9 cellular contexts compared by ENCODE assay signal in genomic region chr18:61502472-61502871, GRCh38.
A peak's percentile ranks its signal among the peaks of the same experiment; 100 is the strongest.
DNase-seq lines count a peak whose midpoint lies in the region; ATAC-seq and TF ChIP-seq lines count a peak whose summit lies in the region.
"Had no signal": no experiment of that assay in that cellular context is flagged by ENCODE, and none has a peak within 500 bp of the region (broad histone marks: within the 10 kb centered on the region; RNA-seq: fewer than 3 reads in every experiment).

No MANE protein-coding gene starts in this region.

- no peaks in the 10 kb centered on the region for H3K4me1 ChIP-seq in spleen

- DNase-seq in DMS153 treated with DMSO at 0.1 percent for 48 hours (lab: John Stamatoyannopoulos, UW; ENCODE audit: unreplicated experiment) (peak; percentile 68), DMS153 (lab: John Stamatoyannopoulos, UW) (no peak), NCI-H2227 (lab: John Stamatoyannopoulos, UW; ENCODE audit: unreplicated experiment) (peak; percentile 75), astrocyte of the spinal cord (ENCODE audit: low read depth, low spot score) (peak; percentile 65), iPS DF 4.7 (ENCODE audit: extremely low read depth, low spot score) (peak; percentile 22), spleen (no peak), activated gamma-delta T cell treated with Interleukin-2 at 50 U/mL for 16 hours (no peak)
- DNase-seq: activated naive CD8-positive, alpha-beta T cell treated with anti-CD3 and anti-CD28 coated beads, Interleukin-2, amount 10 ng/mL, durations not matched to agents 7 days and 5 days had no signal

- H3K27me3 ChIP-seq in spleen (replicated peaks in 1 of 7), result peaks cover 0 to 30% (median 0%) of the 10 kb centered on the region in 7 donors

- H3K4me3 ChIP-seq in astrocyte of the spinal cord (ENCODE audit: low read depth, low read length) (no peak overlapping the region), spleen (no peak overlapping the region)

- 0 to 11% (median 0%) methylated on average over 1 of the region's 1 CpG for WGBS in spleen, 5 donors

- TF ChIP-seq POLR2A in spleen (IDR thresholded peaks at IDR 0.05), result no peak

- peak; percentile 72 for TF ChIP-seq CTCF in astrocyte of the spinal cord (IDR thresholded peaks at IDR 0.05; ENCODE audit: low read depth, low read length)
- peak in 10 of 11 experiments; percentile 28 to 76 (median 60) for TF ChIP-seq CTCF in spleen (IDR thresholded peaks at IDR 0.05 in 8 of 11, conservative IDR thresholded peaks at IDR 0.05 in 3 of 11)

- in situ Hi-C loops in astrocyte of the spinal cord (cut with HindIII; ENCODE audit: low sequenced_read_pairs), result no loop called here

- no peak overlapping the region for H3K27ac ChIP-seq in spleen

- ATAC-seq in HG02759 (IDR thresholded peaks at IDR 0.05; ENCODE audit: unreplicated experiment), result peak; percentile 67

- intact Hi-C loops in spleen (cut with DNase I; ENCODE audit: low total_unique reads), result loop anchor here (5.0 kb wide), 1 partner anchor 175 kb away; no protein-coding TSS in a partner anchor

- no peaks in the 10 kb centered on the region for H3K36me3 ChIP-seq in spleen

- H3K9me3 ChIP-seq in spleen, result no peaks in the 10 kb centered on the region

Comparison
In these comparisons a context has a peak if more than half of its experiments do, and no peak if none do; other contexts are left out.
1. DNase-seq: peak in DMS153 treated with DMSO at 0.1 percent for 48 hours (single experiment), NCI-H2227 (single experiment), astrocyte of the spinal cord (single experiment) and iPS DF 4.7 (single experiment); none in DMS153 (single experiment), spleen (single experiment) and activated gamma-delta T cell treated with Interleukin-2 at 50 U/mL for 16 hours (single experiment).